8 cellular contexts compared by ENCODE assay signal in genomic region chr15:90872481-90873184, GRCh38. TPM values are rescaled to one million over a fixed set of nuclear protein-coding genes. Genes with fewer than 3 reads are reported as not detected.
DNase-seq lines count a peak whose midpoint lies in the region; ATAC-seq and TF ChIP-seq lines count a peak whose summit lies in the region.

No MANE protein-coding gene starts in this region.

- no peak for ATAC-seq in HG03342 (IDR thresholded peaks at IDR 0.05; ENCODE audit: unreplicated experiment)

- H3K4me3 ChIP-seq in BE2C (ENCODE audit: low read depth, low read length) = peak overlapping the region; percentile 67
- peak overlapping the region; percentile 49 for H3K4me3 ChIP-seq in HAP-1
- H3K4me3 ChIP-seq in stomach smooth muscle (ENCODE audit: low read length in 2 of 2) = peak overlapping the region; percentile 83

- H3K4me1 Mint-ChIP-seq in T-helper 2 cell treated with Interferon-gamma antibody and Interleukin-4, amounts not matched to agents 5 μg/mL and 100 μg/mL, for 36 hours (ENCODE audit: low read depth) = peaks cover 51% of the 10 kb centered on the region

- peaks cover 58% of the 10 kb centered on the region for H3K36me3 Mint-ChIP-seq in T-helper 2 cell treated with Interferon-gamma antibody and Interleukin-4, amounts not matched to agents 5 μg/mL and 100 μg/mL, for 36 hours (ENCODE audit: low read depth)

- H3K4me1 ChIP-seq in BE2C (peaks cover 8% of the 10 kb centered on the region; the same call in 1 of the 2 replicates), HAP-1 (peaks cover 43% of the 10 kb centered on the region), stomach smooth muscle (ENCODE audit: control insufficient read depth, insufficient read depth, low read length) (peaks cover 45% of the 10 kb centered on the region)

- DNase-seq in BE2C = no peak
- peak in 1 of 2 experiments; percentile 43 for DNase-seq in HAP-1 (ENCODE audit: low spot score in 2 of 2)
- peak; percentile 79 for DNase-seq in T-helper 2 cell treated with Interferon-gamma antibody and Interleukin-4, amounts not matched to agents 5 μg/mL and 100 μg/mL, for 36 hours (ENCODE audit: low spot score)
- peak; percentile 56 for DNase-seq in dedifferentiated amniotic fluid mesenchymal stem cell (ENCODE audit: extremely low spot score)
- peak; percentile 36 to 83 for DNase-seq in lung microvascular endothelial cell (ENCODE audit: low read depth in 2 of 2)
- no peak for DNase-seq in GM19240 (ENCODE audit: insufficient read length, low spot score)

- peak overlapping the region; percentile 92 for H3K4me3 Mint-ChIP-seq in T-helper 2 cell treated with Interferon-gamma antibody and Interleukin-4, amounts not matched to agents 5 μg/mL and 100 μg/mL, for 36 hours

- H3K27me3 ChIP-seq in BE2C (no peaks in the 10 kb centered on the region), HAP-1 (ENCODE audit: low read depth) (no peaks in the 10 kb centered on the region), stomach smooth muscle (ENCODE audit: control insufficient read depth in 1 of 2, insufficient read depth in 2 of 2, low read length in 2 of 2) (no peaks in the 10 kb centered on the region)

- peak overlapping the region; percentile 64 for H3K27ac ChIP-seq in stomach smooth muscle (ENCODE audit: low read length)

- H3K36me3 ChIP-seq in BE2C (peaks cover 6% of the 10 kb centered on the region), HAP-1 (replicated peaks) (peaks cover 13% of the 10 kb centered on the region), stomach smooth muscle (ENCODE audit: control insufficient read depth in 2 of 2, insufficient read depth in 2 of 2, low read length in 2 of 2) (peaks cover 14 to 17% of the 10 kb centered on the region in 2 donors)

- H3K9me3 ChIP-seq in BE2C (no peaks in the 10 kb centered on the region), HAP-1 (no peaks in the 10 kb centered on the region), stomach smooth muscle (ENCODE audit: control insufficient read depth in 2 of 2, low read length in 2 of 2) (no peaks in the 10 kb centered on the region)

- peak overlapping the region; percentile 90 for H3K27ac Mint-ChIP-seq in T-helper 2 cell treated with Interferon-gamma antibody and Interleukin-4, amounts not matched to agents 5 μg/mL and 100 μg/mL, for 36 hours

- H3K9ac ChIP-seq in stomach smooth muscle (ENCODE audit: low read length in 2 of 2) = peak overlapping the region; percentile 81 to 92

- no peak for TF ChIP-seq CTCF in BE2C (IDR thresholded peaks at IDR 0.05; ENCODE audit: low read depth, low read length)

- H3K9me3 Mint-ChIP-seq in T-helper 2 cell treated with Interferon-gamma antibody and Interleukin-4, amounts not matched to agents 5 μg/mL and 100 μg/mL, for 36 hours = no peaks in the 10 kb centered on the region

- no peaks in the 10 kb centered on the region for H3K27me3 Mint-ChIP-seq in T-helper 2 cell treated with Interferon-gamma antibody and Interleukin-4, amounts not matched to agents 5 μg/mL and 100 μg/mL, for 36 hours (ENCODE audit: low read depth)

- in situ Hi-C loops in HAP-1 (cut with MboI; ENCODE audit: low sequenced_read_pairs) = no loop called here

RNA-seq across cellular contexts. Expression of gene FURIN, which starts 4.2 kb away (rescaled TPM):
- polyA plus RNA-seq in BE2C (2012; ENCODE audit: insufficient read depth, insufficient read length, low read depth) = 41.1 TPM
- total RNA-seq in lung microvascular endothelial cell = 47.9 and 56.0 TPM in 2 replicates

RNA-seq across cellular contexts. Expression of gene FES, which starts 11.7 kb away (rescaled TPM):
- 11.9 TPM for polyA plus RNA-seq in BE2C (2012; ENCODE audit: insufficient read depth, insufficient read length, low read depth)
- total RNA-seq in lung microvascular endothelial cell = 45.5 and 49.0 TPM in 2 replicates

RNA-seq across cellular contexts. Expression of gene MAN2A2, which starts 30.5 kb away (rescaled TPM):
- polyA plus RNA-seq in BE2C (2012; ENCODE audit: insufficient read depth, insufficient read length, low read depth) = 111 TPM
- total RNA-seq in lung microvascular endothelial cell = 16.8 and 28.8 TPM in 2 replicates

RNA-seq across cellular contexts. Expression of gene HDDC3, which starts 59.7 kb away (rescaled TPM):
- 58.6 TPM for polyA plus RNA-seq in BE2C (2012; ENCODE audit: insufficient read depth, insufficient read length, low read depth)
- 8.1 and 9.2 TPM in 2 replicates for total RNA-seq in lung microvascular endothelial cell

Comparison
In these comparisons a context has a peak if more than half of its experiments do, and no peak if none do; other contexts are left out.
1. DNase-seq: peak in T-helper 2 cell treated with Interferon-gamma antibody and Interleukin-4, amounts not matched to agents 5 μg/mL and 100 μg/mL, for 36 hours (single experiment), dedifferentiated amniotic fluid mesenchymal stem cell (single experiment) and lung microvascular endothelial cell (2 of 2); none in BE2C (single experiment) and GM19240 (single experiment).
2. Peak in every context shown above with its lines, with median percentiles within 50 percentile points of each other: H3K4me3 ChIP-seq.